Comparison of ENCODE assay signal across 1 cellular context in the genomic region with DNA sequence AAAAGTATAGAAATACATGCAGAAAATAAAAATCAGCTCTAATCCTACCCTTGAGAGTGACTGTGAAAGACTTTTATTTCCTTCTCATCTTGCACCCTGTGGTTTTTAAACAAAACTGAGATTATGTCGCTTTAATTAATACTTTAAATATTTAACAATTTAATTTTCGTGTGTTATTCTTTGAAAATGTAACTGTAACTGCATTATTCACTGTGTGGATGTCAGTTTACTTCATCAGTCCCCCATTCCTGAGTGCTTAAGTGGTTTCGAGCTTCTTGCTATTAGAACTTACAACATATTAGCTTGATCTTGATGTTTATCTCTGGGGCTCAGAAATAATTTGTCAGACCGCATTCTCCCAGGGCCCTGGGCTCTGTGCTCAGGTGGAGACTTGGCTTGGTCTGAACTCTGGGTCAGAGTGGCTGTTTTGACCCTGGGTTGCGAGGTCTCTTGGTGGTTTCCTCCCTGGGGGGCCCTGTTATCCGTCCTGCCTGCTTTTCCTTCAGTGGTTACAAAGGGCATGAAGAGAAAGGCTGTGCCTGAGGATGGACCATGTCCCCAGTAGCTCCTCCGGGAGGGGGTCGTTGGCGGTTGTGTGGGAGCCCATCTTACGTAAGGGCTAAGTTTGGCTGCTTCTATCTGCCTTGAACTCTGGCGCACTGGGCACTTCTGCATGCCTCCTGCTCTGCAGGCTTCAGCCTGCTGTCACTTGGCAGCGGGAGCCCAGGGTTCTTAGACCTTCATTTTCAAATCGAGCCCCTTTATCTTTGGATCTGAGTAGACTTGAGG.
TF ChIP-seq lines count a peak whose summit lies in the region.

No MANE protein-coding gene starts in this region.

TF ChIP-seq in HepG2, 621 proteins besides CTCF, POLR2A, EP300 and RAD21:
- TF ChIP-seq, protein P1, sequence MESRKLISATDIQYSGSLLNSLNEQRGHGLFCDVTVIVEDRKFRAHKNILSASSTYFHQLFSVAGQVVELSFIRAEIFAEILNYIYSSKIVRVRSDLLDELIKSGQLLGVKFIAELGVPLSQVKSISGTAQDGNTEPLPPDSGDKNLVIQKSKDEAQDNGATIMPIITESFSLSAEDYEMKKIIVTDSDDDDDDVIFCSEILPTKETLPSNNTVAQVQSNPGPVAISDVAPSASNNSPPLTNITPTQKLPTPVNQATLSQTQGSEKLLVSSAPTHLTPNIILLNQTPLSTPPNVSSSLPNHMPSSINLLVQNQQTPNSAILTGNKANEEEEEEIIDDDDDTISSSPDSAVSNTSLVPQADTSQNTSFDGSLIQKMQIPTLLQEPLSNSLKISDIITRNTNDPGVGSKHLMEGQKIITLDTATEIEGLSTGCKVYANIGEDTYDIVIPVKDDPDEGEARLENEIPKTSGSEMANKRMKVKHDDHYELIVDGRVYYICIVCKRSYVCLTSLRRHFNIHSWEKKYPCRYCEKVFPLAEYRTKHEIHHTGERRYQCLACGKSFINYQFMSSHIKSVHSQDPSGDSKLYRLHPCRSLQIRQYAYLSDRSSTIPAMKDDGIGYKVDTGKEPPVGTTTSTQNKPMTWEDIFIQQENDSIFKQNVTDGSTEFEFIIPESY (CRISPR knock-in tag; IDR thresholded peaks at IDR 0.05), result peak; percentile 98
- TF ChIP-seq SP1 (IDR thresholded peaks at IDR 0.05) (no peak), SP1 (CRISPR knock-in tag; IDR thresholded peaks at IDR 0.05) (no peak), NONO (IDR thresholded peaks at IDR 0.05) (no peak), NONO (CRISPR knock-in tag; conservative IDR thresholded peaks at IDR 0.05) (0 out of 2 replicates have a peak, but pooled peaks have one; percentile 43), ZNF788 (CRISPR knock-in tag; IDR thresholded peaks at IDR 0.05; ENCODE audit: borderline replicate concordance) (no peak), MTA3 (CRISPR knock-in tag; IDR thresholded peaks at IDR 0.05) (no peak), RXRA (CRISPR knock-in tag; IDR thresholded peaks at IDR 0.05) (peak; percentile 37; the same call in 1 of the 2 replicates), ZNF484 (CRISPR knock-in tag; IDR thresholded peaks at IDR 0.05; ENCODE audit: borderline replicate concordance, low read depth) (no peak), SP2 (CRISPR knock-in tag; IDR thresholded peaks at IDR 0.05) (no peak), IRX3 (CRISPR knock-in tag; IDR thresholded peaks at IDR 0.05; ENCODE audit: borderline replicate concordance, low read depth) (no peak), ZBTB38 (CRISPR knock-in tag; IDR thresholded peaks at IDR 0.05) (0 out of 2 replicates have a peak, but pooled peaks have one; percentile 38), RBM22 (optimal IDR thresholded peaks at IDR 0.05; ENCODE audit: low read length) (peak; percentile 36), BCL6 (CRISPR knock-in tag; IDR thresholded peaks at IDR 0.05) (no peak), ZNF749 (CRISPR knock-in tag; IDR thresholded peaks at IDR 0.05; ENCODE audit: borderline replicate concordance) (peak; percentile 19; the same call in 1 of the 2 replicates), HCFC1 (IDR thresholded peaks at IDR 0.05; ENCODE audit: low read depth, low read length) (no peak), HNF4A (CRISPR knock-in tag; IDR thresholded peaks at IDR 0.05) (peak; percentile 45; the same call in 1 of the 2 replicates), NCOA5 (CRISPR knock-in tag; IDR thresholded peaks at IDR 0.05) (no peak), KDM2A (CRISPR knock-in tag; IDR thresholded peaks at IDR 0.05; ENCODE audit: borderline replicate concordance, low read depth) (no peak), ZNF776 (CRISPR knock-in tag; IDR thresholded peaks at IDR 0.05) (no peak), RELA (CRISPR knock-in tag; IDR thresholded peaks at IDR 0.05) (no peak)
- TF ChIP-seq, protein P2, sequence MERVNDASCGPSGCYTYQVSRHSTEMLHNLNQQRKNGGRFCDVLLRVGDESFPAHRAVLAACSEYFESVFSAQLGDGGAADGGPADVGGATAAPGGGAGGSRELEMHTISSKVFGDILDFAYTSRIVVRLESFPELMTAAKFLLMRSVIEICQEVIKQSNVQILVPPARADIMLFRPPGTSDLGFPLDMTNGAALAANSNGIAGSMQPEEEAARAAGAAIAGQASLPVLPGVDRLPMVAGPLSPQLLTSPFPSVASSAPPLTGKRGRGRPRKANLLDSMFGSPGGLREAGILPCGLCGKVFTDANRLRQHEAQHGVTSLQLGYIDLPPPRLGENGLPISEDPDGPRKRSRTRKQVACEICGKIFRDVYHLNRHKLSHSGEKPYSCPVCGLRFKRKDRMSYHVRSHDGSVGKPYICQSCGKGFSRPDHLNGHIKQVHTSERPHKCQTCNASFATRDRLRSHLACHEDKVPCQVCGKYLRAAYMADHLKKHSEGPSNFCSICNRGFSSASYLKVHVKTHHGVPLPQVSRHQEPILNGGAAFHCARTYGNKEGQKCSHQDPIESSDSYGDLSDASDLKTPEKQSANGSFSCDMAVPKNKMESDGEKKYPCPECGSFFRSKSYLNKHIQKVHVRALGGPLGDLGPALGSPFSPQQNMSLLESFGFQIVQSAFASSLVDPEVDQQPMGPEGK (CRISPR knock-in tag; IDR thresholded peaks at IDR 0.05), result peak; percentile 72
- TF ChIP-seq, protein P3, sequence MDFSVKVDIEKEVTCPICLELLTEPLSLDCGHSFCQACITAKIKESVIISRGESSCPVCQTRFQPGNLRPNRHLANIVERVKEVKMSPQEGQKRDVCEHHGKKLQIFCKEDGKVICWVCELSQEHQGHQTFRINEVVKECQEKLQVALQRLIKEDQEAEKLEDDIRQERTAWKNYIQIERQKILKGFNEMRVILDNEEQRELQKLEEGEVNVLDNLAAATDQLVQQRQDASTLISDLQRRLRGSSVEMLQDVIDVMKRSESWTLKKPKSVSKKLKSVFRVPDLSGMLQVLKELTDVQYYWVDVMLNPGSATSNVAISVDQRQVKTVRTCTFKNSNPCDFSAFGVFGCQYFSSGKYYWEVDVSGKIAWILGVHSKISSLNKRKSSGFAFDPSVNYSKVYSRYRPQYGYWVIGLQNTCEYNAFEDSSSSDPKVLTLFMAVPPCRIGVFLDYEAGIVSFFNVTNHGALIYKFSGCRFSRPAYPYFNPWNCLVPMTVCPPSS (IDR thresholded peaks at IDR 0.05), result no peak
- TF ChIP-seq, protein P4, sequence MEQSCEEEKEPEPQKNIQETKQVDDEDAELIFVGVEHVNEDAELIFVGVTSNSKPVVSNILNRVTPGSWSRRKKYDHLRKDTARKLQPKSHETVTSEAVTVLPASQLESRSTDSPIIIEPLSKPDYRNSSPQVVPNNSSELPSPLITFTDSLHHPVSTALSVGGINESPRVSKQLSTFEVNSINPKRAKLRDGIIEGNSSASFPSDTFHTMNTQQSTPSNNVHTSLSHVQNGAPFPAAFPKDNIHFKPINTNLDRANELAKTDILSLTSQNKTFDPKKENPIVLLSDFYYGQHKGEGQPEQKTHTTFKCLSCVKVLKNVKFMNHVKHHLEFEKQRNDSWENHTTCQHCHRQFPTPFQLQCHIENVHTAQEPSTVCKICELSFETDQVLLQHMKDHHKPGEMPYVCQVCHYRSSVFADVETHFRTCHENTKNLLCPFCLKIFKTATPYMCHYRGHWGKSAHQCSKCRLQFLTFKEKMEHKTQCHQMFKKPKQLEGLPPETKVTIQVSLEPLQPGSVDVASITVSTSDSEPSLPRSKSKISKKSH (CRISPR knock-in tag; IDR thresholded peaks at IDR 0.05; ENCODE audit: borderline replicate concordance), result 0 out of 2 replicates have a peak, but pooled peaks have one; percentile 30
- TF ChIP-seq, protein P5, sequence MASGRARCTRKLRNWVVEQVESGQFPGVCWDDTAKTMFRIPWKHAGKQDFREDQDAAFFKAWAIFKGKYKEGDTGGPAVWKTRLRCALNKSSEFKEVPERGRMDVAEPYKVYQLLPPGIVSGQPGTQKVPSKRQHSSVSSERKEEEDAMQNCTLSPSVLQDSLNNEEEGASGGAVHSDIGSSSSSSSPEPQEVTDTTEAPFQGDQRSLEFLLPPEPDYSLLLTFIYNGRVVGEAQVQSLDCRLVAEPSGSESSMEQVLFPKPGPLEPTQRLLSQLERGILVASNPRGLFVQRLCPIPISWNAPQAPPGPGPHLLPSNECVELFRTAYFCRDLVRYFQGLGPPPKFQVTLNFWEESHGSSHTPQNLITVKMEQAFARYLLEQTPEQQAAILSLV (CRISPR knock-in tag; IDR thresholded peaks at IDR 0.05; ENCODE audit: borderline replicate concordance), result no peak
- TF ChIP-seq, protein P6, sequence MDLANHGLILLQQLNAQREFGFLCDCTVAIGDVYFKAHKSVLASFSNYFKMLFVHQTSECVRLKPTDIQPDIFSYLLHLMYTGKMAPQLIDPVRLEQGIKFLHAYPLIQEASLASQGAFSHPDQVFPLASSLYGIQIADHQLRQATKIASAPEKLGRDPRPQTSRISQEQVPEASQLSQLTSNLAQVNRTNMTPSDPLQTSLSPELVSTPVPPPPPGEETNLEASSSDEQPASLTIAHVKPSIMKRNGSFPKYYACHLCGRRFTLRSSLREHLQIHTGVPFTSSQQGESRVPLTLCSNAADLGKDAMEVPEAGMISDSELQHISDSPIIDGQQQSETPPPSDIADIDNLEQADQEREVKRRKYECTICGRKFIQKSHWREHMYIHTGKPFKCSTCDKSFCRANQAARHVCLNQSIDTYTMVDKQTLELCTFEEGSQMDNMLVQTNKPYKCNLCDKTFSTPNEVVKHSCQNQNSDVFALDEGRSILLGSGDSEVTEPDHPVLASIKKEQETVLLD (CRISPR knock-in tag; IDR thresholded peaks at IDR 0.05; ENCODE audit: low read depth), result no peak
- TF ChIP-seq, protein P7, sequence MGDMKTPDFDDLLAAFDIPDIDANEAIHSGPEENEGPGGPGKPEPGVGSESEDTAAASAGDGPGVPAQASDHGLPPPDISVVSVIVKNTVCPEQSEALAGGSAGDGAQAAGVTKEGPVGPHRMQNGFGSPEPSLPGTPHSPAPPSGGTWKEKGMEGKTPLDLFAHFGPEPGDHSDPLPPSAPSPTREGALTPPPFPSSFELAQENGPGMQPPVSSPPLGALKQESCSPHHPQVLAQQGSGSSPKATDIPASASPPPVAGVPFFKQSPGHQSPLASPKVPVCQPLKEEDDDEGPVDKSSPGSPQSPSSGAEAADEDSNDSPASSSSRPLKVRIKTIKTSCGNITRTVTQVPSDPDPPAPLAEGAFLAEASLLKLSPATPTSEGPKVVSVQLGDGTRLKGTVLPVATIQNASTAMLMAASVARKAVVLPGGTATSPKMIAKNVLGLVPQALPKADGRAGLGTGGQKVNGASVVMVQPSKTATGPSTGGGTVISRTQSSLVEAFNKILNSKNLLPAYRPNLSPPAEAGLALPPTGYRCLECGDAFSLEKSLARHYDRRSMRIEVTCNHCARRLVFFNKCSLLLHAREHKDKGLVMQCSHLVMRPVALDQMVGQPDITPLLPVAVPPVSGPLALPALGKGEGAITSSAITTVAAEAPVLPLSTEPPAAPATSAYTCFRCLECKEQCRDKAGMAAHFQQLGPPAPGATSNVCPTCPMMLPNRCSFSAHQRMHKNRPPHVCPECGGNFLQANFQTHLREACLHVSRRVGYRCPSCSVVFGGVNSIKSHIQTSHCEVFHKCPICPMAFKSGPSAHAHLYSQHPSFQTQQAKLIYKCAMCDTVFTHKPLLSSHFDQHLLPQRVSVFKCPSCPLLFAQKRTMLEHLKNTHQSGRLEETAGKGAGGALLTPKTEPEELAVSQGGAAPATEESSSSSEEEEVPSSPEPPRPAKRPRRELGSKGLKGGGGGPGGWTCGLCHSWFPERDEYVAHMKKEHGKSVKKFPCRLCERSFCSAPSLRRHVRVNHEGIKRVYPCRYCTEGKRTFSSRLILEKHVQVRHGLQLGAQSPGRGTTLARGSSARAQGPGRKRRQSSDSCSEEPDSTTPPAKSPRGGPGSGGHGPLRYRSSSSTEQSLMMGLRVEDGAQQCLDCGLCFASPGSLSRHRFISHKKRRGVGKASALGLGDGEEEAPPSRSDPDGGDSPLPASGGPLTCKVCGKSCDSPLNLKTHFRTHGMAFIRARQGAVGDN (CRISPR knock-in tag; IDR thresholded peaks at IDR 0.05), result peak; percentile 32
- TF ChIP-seq, protein P8, sequence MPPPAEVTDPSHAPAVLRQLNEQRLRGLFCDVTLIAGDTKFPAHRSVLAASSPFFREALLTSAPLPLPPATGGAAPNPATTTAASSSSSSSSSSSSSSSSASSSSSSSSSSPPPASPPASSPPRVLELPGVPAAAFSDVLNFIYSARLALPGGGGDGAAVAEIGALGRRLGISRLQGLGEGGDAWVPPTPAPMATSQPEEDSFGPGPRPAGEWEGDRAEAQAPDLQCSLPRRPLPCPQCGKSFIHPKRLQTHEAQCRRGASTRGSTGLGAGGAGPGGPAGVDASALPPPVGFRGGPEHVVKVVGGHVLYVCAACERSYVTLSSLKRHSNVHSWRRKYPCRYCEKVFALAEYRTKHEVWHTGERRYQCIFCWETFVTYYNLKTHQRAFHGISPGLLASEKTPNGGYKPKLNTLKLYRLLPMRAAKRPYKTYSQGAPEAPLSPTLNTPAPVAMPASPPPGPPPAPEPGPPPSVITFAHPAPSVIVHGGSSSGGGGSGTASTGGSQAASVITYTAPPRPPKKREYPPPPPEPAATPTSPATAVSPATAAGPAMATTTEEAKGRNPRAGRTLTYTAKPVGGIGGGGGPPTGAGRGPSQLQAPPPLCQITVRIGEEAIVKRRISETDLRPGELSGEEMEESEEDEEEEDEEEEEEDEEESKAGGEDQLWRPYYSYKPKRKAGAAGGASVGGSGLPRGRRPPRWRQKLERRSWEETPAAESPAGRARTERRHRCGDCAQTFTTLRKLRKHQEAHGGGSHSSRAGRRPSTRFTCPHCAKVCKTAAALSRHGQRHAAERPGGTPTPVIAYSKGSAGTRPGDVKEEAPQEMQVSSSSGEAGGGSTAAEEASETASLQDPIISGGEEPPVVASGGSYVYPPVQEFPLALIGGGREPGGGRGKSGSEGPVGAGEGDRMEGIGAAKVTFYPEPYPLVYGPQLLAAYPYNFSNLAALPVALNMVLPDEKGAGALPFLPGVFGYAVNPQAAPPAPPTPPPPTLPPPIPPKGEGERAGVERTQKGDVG (CRISPR knock-in tag; IDR thresholded peaks at IDR 0.05; ENCODE audit: borderline replicate concordance), result 0 out of 2 replicates have a peak, but pooled peaks have one; percentile 26
- TF ChIP-seq, protein P9, sequence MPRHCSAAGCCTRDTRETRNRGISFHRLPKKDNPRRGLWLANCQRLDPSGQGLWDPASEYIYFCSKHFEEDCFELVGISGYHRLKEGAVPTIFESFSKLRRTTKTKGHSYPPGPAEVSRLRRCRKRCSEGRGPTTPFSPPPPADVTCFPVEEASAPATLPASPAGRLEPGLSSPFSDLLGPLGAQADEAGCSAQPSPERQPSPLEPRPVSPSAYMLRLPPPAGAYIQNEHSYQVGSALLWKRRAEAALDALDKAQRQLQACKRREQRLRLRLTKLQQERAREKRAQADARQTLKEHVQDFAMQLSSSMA (CRISPR knock-in tag; IDR thresholded peaks at IDR 0.05), result no peak
